Comparison of ENCODE assay signal across 22 cellular contexts in genomic region chr3:32472716-32473115, GRCh38. TPM values are rescaled to one million over a fixed set of nuclear protein-coding genes. Genes with fewer than 3 reads are reported as not detected.
DNase-seq lines count a peak whose midpoint lies in the region; ATAC-seq and TF ChIP-seq lines count a peak whose summit lies in the region.
"Had no signal": no experiment of that assay in that cellular context is flagged by ENCODE, and none has a peak within 500 bp of the region (broad histone marks: within the 10 kb centered on the region; RNA-seq: fewer than 3 reads in every experiment).

No MANE protein-coding gene starts in this region.

- no peak overlapping the region for H3K4me3 ChIP-seq in neuronal stem cell (ENCODE audit: low read length in 2 of 2)
- H3K4me3 ChIP-seq: hepatocyte, left ventricle myocardium inferior, SK-N-MC, uterus had no signal

- no CpG with 5 or more reads among the region's 2 CpGs for WGBS in neuronal stem cell (ENCODE audit: extremely low coverage in 2 of 2, insufficient read length in 2 of 2, insufficient replicate concordance in 1 of 2), 2 donors

- H3K79me1 ChIP-seq in neuronal stem cell (ENCODE audit: low read depth, low read length), result no peaks in the 10 kb centered on the region

- H3K27me3 Mint-ChIP-seq in CD14-positive monocyte (ENCODE audit: low read depth in 3 of 3) (peaks cover 0 to 1% (median 0%) of the 10 kb centered on the region in 3 donors), activated B cell treated with CpG ODN at 0.5 μM for 24 hours (no peaks in the 10 kb centered on the region)
- H3K27me3 Mint-ChIP-seq: activated naive CD8-positive, alpha-beta T cell treated with anti-CD3 and anti-CD28 coated beads, Interleukin-2, amount 10 ng/mL, durations not matched to agents 7 days and 5 days had no signal

- H3K4me3 Mint-ChIP-seq in CD14-positive monocyte (no peak overlapping the region), activated B cell treated with CpG ODN at 0.5 μM for 24 hours (no peak overlapping the region)
- H3K4me3 Mint-ChIP-seq: activated naive CD8-positive, alpha-beta T cell treated with anti-CD3 and anti-CD28 coated beads, Interleukin-2, amount 10 ng/mL, durations not matched to agents 7 days and 5 days; immature natural killer cell; nephron had no signal

- peaks cover 3 to 60% of the 10 kb centered on the region in 2 donors for H3K36me3 ChIP-seq in neuronal stem cell (replicated peaks in 1 of 2; ENCODE audit: control insufficient read depth in 2 of 2, insufficient read depth in 2 of 2, low read length in 2 of 2)
- H3K36me3 ChIP-seq: uterus, WERI-Rb-1 had no signal

- no peak overlapping the region for H2BK12ac ChIP-seq in neuronal stem cell (ENCODE audit: low read length)

- H3K27ac Mint-ChIP-seq in CD14-positive monocyte (peak overlapping the region; percentile 50 to 93 (median 81)), activated B cell treated with CpG ODN at 0.5 μM for 24 hours (peak overlapping the region; percentile 35)
- H3K27ac Mint-ChIP-seq: activated naive CD8-positive, alpha-beta T cell treated with anti-CD3 and anti-CD28 coated beads, Interleukin-2, amount 10 ng/mL, durations not matched to agents 7 days and 5 days; nephron had no signal

- no peak overlapping the region for H3K4ac ChIP-seq in neuronal stem cell (ENCODE audit: low read length)

- no peak overlapping the region for H2BK15ac ChIP-seq in neuronal stem cell (ENCODE audit: low read length)

- H4K8ac ChIP-seq in neuronal stem cell (ENCODE audit: low read depth, low read length), result peak overlapping the region; percentile 25

- intact Hi-C loops in CD14-positive monocyte (cut with micrococcal nuclease), result no loop called here
- intact Hi-C loops in activated B cell treated with CpG ODN at 0.5 μM for 24 hours (cut with micrococcal nuclease), result no loop called here

- H2AFZ ChIP-seq in neuronal stem cell (ENCODE audit: low read length), result no peak overlapping the region
- H2AFZ ChIP-seq: hepatocyte had no signal

- H2BK5ac ChIP-seq in neuronal stem cell (ENCODE audit: low read length), result no peak overlapping the region

- H3K4me1 ChIP-seq in neuronal stem cell (ENCODE audit: control insufficient read depth in 2 of 2, insufficient read depth in 1 of 2, low read depth in 1 of 2, low read length in 2 of 2), result no peaks in the 10 kb centered on the region
- H3K4me1 ChIP-seq: uterus had no signal

- H3K9me3 ChIP-seq in neuronal stem cell (replicated peaks in 1 of 2; ENCODE audit: control insufficient read depth in 2 of 2, insufficient read depth in 1 of 2, low read depth in 1 of 2, low read length in 2 of 2), result peaks cover 0 to 7% of the 10 kb centered on the region in 2 donors
- H3K9me3 ChIP-seq: left ventricle myocardium inferior, uterus had no signal

- CTCF ChIA-PET in activated B cell treated with CpG ODN at 0.5 μM for 24 hours (lab: Charles Lee), result interaction anchor here (6.8 kb wide), 1 partner anchor 100 kb away, joined by 174 read pairs; no protein-coding TSS in a partner anchor

- H3K27me3 ChIP-seq in neuronal stem cell (ENCODE audit: control insufficient read depth in 3 of 3, insufficient read depth in 3 of 3, low read depth in 1 of 3, low read length in 3 of 3), result no peaks in the 10 kb centered on the region
- H3K27me3 ChIP-seq: hepatocyte, uterus had no signal

- no peak overlapping the region for H3K23ac ChIP-seq in neuronal stem cell (ENCODE audit: low read depth, low read length, poor library complexity)

- H3K14ac ChIP-seq in neuronal stem cell (ENCODE audit: low read length), result no peak overlapping the region

- no peak overlapping the region for H2BK120ac ChIP-seq in neuronal stem cell (ENCODE audit: low read depth, low read length)

- ATAC-seq in activated B cell treated with CpG ODN at 0.5 μM for 24 hours (ENCODE audit: low read depth), result no peak
- ATAC-seq in HG02973 (IDR thresholded peaks at IDR 0.05; ENCODE audit: unreplicated experiment), result no peak
- ATAC-seq: sciatic nerve had no signal

- H3K4me1 Mint-ChIP-seq in CD14-positive monocyte (peaks cover 60% of the 10 kb centered on the region), activated B cell treated with CpG ODN at 0.5 μM for 24 hours (peaks cover 66% of the 10 kb centered on the region)

- H2AK5ac ChIP-seq in neuronal stem cell (ENCODE audit: low read depth, low read length), result no peak overlapping the region

- POLR2A ChIA-PET in activated B cell treated with CpG ODN at 0.5 μM for 24 hours (lab: Charles Lee), result no interaction called here

- H3K27ac ChIP-seq in neuronal stem cell (replicated peaks; ENCODE audit: low read length), result no peak overlapping the region
- H3K27ac ChIP-seq: hepatocyte, left ventricle myocardium inferior, SK-N-MC, uterus, WERI-Rb-1 had no signal

- DNase-seq in CD14-positive monocyte (ENCODE audit: low spot score) (no peak), ELR (ENCODE audit: low read depth) (peak; percentile 51), activated B cell treated with CpG ODN at 0.5 μM for 24 hours (no peak), neuronal stem cell (ENCODE audit: low spot score) (no peak), HPDE6-E6E7 (ENCODE audit: extremely low spot score) (no peak), NCI-H2196 (lab: John Stamatoyannopoulos, UW; ENCODE audit: unreplicated experiment) (no peak)
- DNase-seq: activated CD4-positive, alpha-beta T cell treated with anti-CD3 and anti-CD28 coated beads, Interleukin-2, amount 50 U/mL, for 48 hours; activated naive CD8-positive, alpha-beta T cell treated with anti-CD3 and anti-CD28 coated beads, Interleukin-2, amount 10 ng/mL, durations not matched to agents 7 days and 5 days; activated T-cell treated with anti-CD3 and anti-CD28 coated beads, Interleukin-2, amount 50 U/mL, for 48 hours; cerebellar nuclear complex; immature natural killer cell; left ventricle myocardium inferior; NCI-H1436; NCI-H526; T-helper 2 cell; uterus; WERI-Rb-1 had no signal

- H3K9ac ChIP-seq in neuronal stem cell (ENCODE audit: low read depth, low read length, poor library complexity), result no peak overlapping the region

- no peak overlapping the region for H4K91ac ChIP-seq in neuronal stem cell (ENCODE audit: low read depth, low read length, poor library complexity)

- no peak overlapping the region for H3K18ac ChIP-seq in neuronal stem cell (ENCODE audit: low read length)

- no peak overlapping the region for H3K4me2 ChIP-seq in neuronal stem cell (ENCODE audit: insufficient read depth, low read length, poor library complexity, severe bottlenecking)
- H3K4me2 ChIP-seq: hepatocyte had no signal

- TF ChIP-seq CTCF in CD14-positive monocyte (IDR thresholded peaks at IDR 0.05), result no peak
- TF ChIP-seq CTCF in activated B cell treated with CpG ODN at 0.5 μM for 24 hours (IDR thresholded peaks at IDR 0.05), result no peak

- peaks cover 49 to 70% of the 10 kb centered on the region in 2 donors for H3K36me3 Mint-ChIP-seq in CD14-positive monocyte
- peaks cover 72% of the 10 kb centered on the region for H3K36me3 Mint-ChIP-seq in activated B cell treated with CpG ODN at 0.5 μM for 24 hours (ENCODE audit: low read depth)

- H3K9me3 Mint-ChIP-seq in CD14-positive monocyte (peaks cover 0 to 3% (median 0%) of the 10 kb centered on the region in 7 donors), activated B cell treated with CpG ODN at 0.5 μM for 24 hours (peaks cover 3% of the 10 kb centered on the region)
- H3K9me3 Mint-ChIP-seq: activated naive CD8-positive, alpha-beta T cell treated with anti-CD3 and anti-CD28 coated beads, Interleukin-2, amount 10 ng/mL, durations not matched to agents 7 days and 5 days; immature natural killer cell; nephron had no signal

RNA-seq across cellular contexts. Expression of gene CMTM6, which starts 29.9 kb away (rescaled TPM):
- 100 to 1,000 TPM; 190 to 210 TPM for polyA plus RNA-seq in CD14-positive monocyte
- 84.6 and 90.1 TPM in 2 replicates for total RNA-seq in activated B cell treated with CpG ODN at 0.5 μM for 24 hours
- polyA plus RNA-seq in neuronal stem cell (2013, experiment 1 of 2), result 38.0 TPM
- polyA plus RNA-seq in neuronal stem cell (2013, experiment 2 of 2), result 39.3 TPM
